23 cellular contexts compared by ENCODE assay signal in the genomic region with DNA sequence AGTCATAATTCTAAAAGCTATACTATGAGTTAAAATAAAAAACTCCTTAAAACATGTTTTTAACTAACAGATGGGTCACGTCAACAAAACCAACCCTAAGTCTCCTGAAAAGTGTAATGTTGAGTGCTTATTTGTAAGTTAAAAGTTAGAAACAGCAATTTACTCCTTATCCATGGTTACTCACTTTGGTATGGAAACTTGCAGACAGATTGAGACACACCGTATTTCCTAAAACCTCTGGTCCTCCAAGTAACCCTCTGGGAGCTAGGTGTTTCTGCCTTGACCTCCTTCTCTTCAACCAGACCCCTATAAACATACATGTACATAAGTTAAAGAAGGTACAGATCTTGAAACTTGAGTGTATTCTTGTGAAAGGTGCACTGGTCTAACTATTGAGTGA. TPM values are rescaled to one million over a fixed set of nuclear protein-coding genes. Genes with fewer than 3 reads are reported as not detected.
DNase-seq lines count a peak whose midpoint lies in the region; ATAC-seq and TF ChIP-seq lines count a peak whose summit lies in the region.
"Had no signal": no experiment of that assay in that cellular context is flagged by ENCODE, and none has a peak within 500 bp of the region (broad histone marks: within the 10 kb centered on the region; RNA-seq: fewer than 3 reads in every experiment).

No MANE protein-coding gene starts in this region.

- peaks cover 53% of the 10 kb centered on the region for H3K27me3 Mint-ChIP-seq in activated naive CD8-positive, alpha-beta T cell treated with anti-CD3 and anti-CD28 coated beads, Interleukin-2, amount 50 U/mL, for 24 hours

- no peaks in the 10 kb centered on the region for H3K79me1 ChIP-seq in mesenchymal stem cell (replicated peaks; ENCODE audit: low read length, poor library complexity, severe bottlenecking)

- H2BK12ac ChIP-seq in mesenchymal stem cell (ENCODE audit: low read length in 2 of 2), result no peak overlapping the region

- no peak overlapping the region for H3K14ac ChIP-seq in mesenchymal stem cell (ENCODE audit: low read length in 2 of 2)

- H3K9me3 Mint-ChIP-seq in activated naive CD8-positive, alpha-beta T cell treated with anti-CD3 and anti-CD28 coated beads, Interleukin-2, amount 50 U/mL, for 24 hours, result no peaks in the 10 kb centered on the region
- H3K9me3 Mint-ChIP-seq: stimulated activated memory B cell treated with anti-CD40 and anti-IgM and Interleukin-4, amounts not matched to agents 10 μg/mL and 1 μg/mL and 100 μg/mL, for 72 hours had no signal

- H3K9me3 ChIP-seq in heart left ventricle (no peaks in the 10 kb centered on the region), mesenchymal stem cell (ENCODE audit: control insufficient read depth, low read length) (no peaks in the 10 kb centered on the region), aorta (ENCODE audit: control insufficient read depth, low read length) (no peaks in the 10 kb centered on the region)
- H3K9me3 ChIP-seq: pancreas, right lobe of liver, testis had no signal

- peaks cover 13% of the 10 kb centered on the region for H3K4me1 Mint-ChIP-seq in activated naive CD8-positive, alpha-beta T cell treated with anti-CD3 and anti-CD28 coated beads, Interleukin-2, amount 50 U/mL, for 24 hours

- no peak overlapping the region for H3K9ac ChIP-seq in mesenchymal stem cell (ENCODE audit: low read length)

- DNase-seq in heart left ventricle (no peak), Right ventricle myocardium inferior (ENCODE audit: missing footprints) (no peak), coronary artery (ENCODE audit: low spot score) (no peak), mesenchymal stem cell (no peak), aorta (no peak), foreskin melanocyte (no peak), GDM1 (lab: John Stamatoyannopoulos, UW) (no peak)
- no peak for DNase-seq in activated naive CD8-positive, alpha-beta T cell treated with anti-CD3 and anti-CD28 coated beads, Interleukin-2, amount 50 U/mL, for 24 hours
- DNase-seq: 8988T; activated naive CD8-positive, alpha-beta T cell treated with anti-CD3 and anti-CD28 coated beads for 36 hours; DMS79; islet precursor cell; mammary epithelial cell; MM.1S; NCI-H146; NCI-H524 treated with DMSO at 0.1 percent for 48 hours; pancreas; right lobe of liver; testis had no signal

- WGBS in heart left ventricle, 4 donors, result 60 to 72% (median 63%) methylated on average over 2 of the region's 2 CpGs
- no CpG with 5 or more reads among the region's 2 CpGs for WGBS in mesenchymal stem cell
- WGBS in aorta, 2 donors, result 15 to 26% methylated on average over 2 of the region's 2 CpGs

- peaks cover 0 to 31% (median 5%) of the 10 kb centered on the region in 12 donors for H3K4me1 ChIP-seq in heart left ventricle
- peaks cover 3% of the 10 kb centered on the region for H3K4me1 ChIP-seq in mesenchymal stem cell (ENCODE audit: control insufficient read depth, insufficient read depth, low read depth, low read length)
- peaks cover 2 to 6% of the 10 kb centered on the region in 2 donors for H3K4me1 ChIP-seq in aorta (ENCODE audit: control insufficient read depth in 1 of 2, insufficient read depth in 2 of 2, low read length in 2 of 2)
- H3K4me1 ChIP-seq: testis had no signal

- H3K4ac ChIP-seq in mesenchymal stem cell (ENCODE audit: low read depth in 1 of 2, low read length in 2 of 2), result no peak overlapping the region

- TF ChIP-seq POLR2A in heart left ventricle (IDR thresholded peaks at IDR 0.05), result no peak

- H3K27ac Mint-ChIP-seq in activated naive CD8-positive, alpha-beta T cell treated with anti-CD3 and anti-CD28 coated beads, Interleukin-2, amount 50 U/mL, for 24 hours, result no peak overlapping the region
- H3K27ac Mint-ChIP-seq: activated naive CD8-positive, alpha-beta T cell treated with anti-CD3 and anti-CD28 coated beads for 36 hours; stimulated activated memory B cell treated with anti-CD40 and anti-IgM and Interleukin-4, amounts not matched to agents 10 μg/mL and 1 μg/mL and 100 μg/mL, for 72 hours had no signal

- H4K8ac ChIP-seq in mesenchymal stem cell (ENCODE audit: low read length), result no peak overlapping the region

- peak overlapping the region in 7 of 12 donors; percentile 15 to 91 (median 89) for H3K27ac ChIP-seq in heart left ventricle
- H3K27ac ChIP-seq in coronary artery, result peak overlapping the region; percentile 79 to 93
- H3K27ac ChIP-seq in mesenchymal stem cell (ENCODE audit: low read length, poor library complexity, severe bottlenecking), result peak overlapping the region; percentile 86
- peak overlapping the region; percentile 26 to 43 for H3K27ac ChIP-seq in aorta (ENCODE audit: low read depth in 1 of 2, low read length in 2 of 2)
- H3K27ac ChIP-seq: pancreas, right lobe of liver, RWPE1, testis had no signal

- no peak overlapping the region for H4K91ac ChIP-seq in mesenchymal stem cell (ENCODE audit: low read length)

- H3K4me3 Mint-ChIP-seq in activated naive CD8-positive, alpha-beta T cell treated with anti-CD3 and anti-CD28 coated beads, Interleukin-2, amount 50 U/mL, for 24 hours, result no peak overlapping the region
- H3K4me3 Mint-ChIP-seq: activated naive CD8-positive, alpha-beta T cell treated with anti-CD3 and anti-CD28 coated beads for 36 hours; stimulated activated memory B cell treated with anti-CD40 and anti-IgM and Interleukin-4, amounts not matched to agents 10 μg/mL and 1 μg/mL and 100 μg/mL, for 72 hours had no signal

- H3K23ac ChIP-seq in mesenchymal stem cell (ENCODE audit: low read length in 2 of 2), result no peak overlapping the region

- H2AK5ac ChIP-seq in mesenchymal stem cell (ENCODE audit: low read length, severe bottlenecking), result no peak overlapping the region

- H3K4me3 ChIP-seq in heart left ventricle (peak overlapping the region in 7 of 12 donors; percentile 1 to 76 (median 64)), coronary artery (peak overlapping the region; percentile 88), mesenchymal stem cell (ENCODE audit: insufficient read depth in 1 of 2, low read depth in 1 of 2, low read length in 2 of 2) (no peak overlapping the region), aorta (ENCODE audit: low read length in 2 of 2) (peak overlapping the region; percentile 51 to 91)
- H3K4me3 ChIP-seq: GM12878, K562, pancreas, right lobe of liver, testis had no signal

- H2BK15ac ChIP-seq in mesenchymal stem cell (ENCODE audit: low read depth, poor library complexity, severe bottlenecking), result no peak overlapping the region

- H3K36me3 ChIP-seq in heart left ventricle, result no peaks in the 10 kb centered on the region
- no peaks in the 10 kb centered on the region for H3K36me3 ChIP-seq in mesenchymal stem cell (ENCODE audit: control insufficient read depth in 1 of 2, insufficient read depth in 2 of 2, low read depth in 1 of 2, low read length in 2 of 2)
- peaks cover 2% of the 10 kb centered on the region in 2 donors for H3K36me3 ChIP-seq in aorta (ENCODE audit: control insufficient read depth in 1 of 2, insufficient read depth in 2 of 2, low read length in 1 of 2)
- H3K36me3 ChIP-seq: pancreas, right lobe of liver had no signal

- no peak overlapping the region for H2AFZ ChIP-seq in mesenchymal stem cell (ENCODE audit: low read depth, low read length)

- no peak for ATAC-seq in heart left ventricle
- ATAC-seq in Right ventricle myocardium inferior, result no peak
- no peak for ATAC-seq in aorta (ENCODE audit: low FRiP score)
- ATAC-seq in activated naive CD8-positive, alpha-beta T cell treated with anti-CD3 and anti-CD28 coated beads, Interleukin-2, amount 50 U/mL, for 24 hours, result no peak
- ATAC-seq: K562; pancreas; right lobe of liver; stimulated activated memory B cell treated with anti-CD40 and anti-IgM and Interleukin-4, amounts not matched to agents 10 μg/mL and 1 μg/mL and 100 μg/mL, for 72 hours had no signal

- H2BK120ac ChIP-seq in mesenchymal stem cell (ENCODE audit: low read depth, low read length), result no peak overlapping the region

- TF ChIP-seq CTCF in heart left ventricle (IDR thresholded peaks at IDR 0.05), result no peak
- no peak for TF ChIP-seq CTCF in coronary artery (IDR thresholded peaks at IDR 0.05)

- intact Hi-C loops in heart left ventricle (cut with DNase I), result loop anchor here in 4 of 10 donors (10.0 kb wide), 2 partner anchors 103 to 113 kb away; no protein-coding TSS in a partner anchor
- intact Hi-C loops in Right ventricle myocardium inferior (cut with DNase I), result no loop called here
- intact Hi-C loops in aorta (cut with DNase I), result loop anchor here (5.0 to 10.0 kb wide), 4 partner anchors 46 to 617 kb away; no protein-coding TSS in a partner anchor

- no peak overlapping the region for H3K18ac ChIP-seq in mesenchymal stem cell (ENCODE audit: low read depth in 1 of 2, low read length in 2 of 2)

- H3K27me3 ChIP-seq in heart left ventricle (peaks cover 0 to 20% (median 0%) of the 10 kb centered on the region in 9 donors), mesenchymal stem cell (ENCODE audit: control insufficient read depth in 1 of 2, insufficient read depth in 1 of 2, low read length in 2 of 2) (no peaks in the 10 kb centered on the region), aorta (ENCODE audit: control insufficient read depth in 1 of 2, insufficient read depth in 2 of 2, low read length in 1 of 2) (no peaks in the 10 kb centered on the region)
- H3K27me3 ChIP-seq: testis had no signal

- no peaks in the 10 kb centered on the region for H3K36me3 Mint-ChIP-seq in activated naive CD8-positive, alpha-beta T cell treated with anti-CD3 and anti-CD28 coated beads, Interleukin-2, amount 50 U/mL, for 24 hours (ENCODE audit: low read depth)
- H3K36me3 Mint-ChIP-seq: activated naive CD8-positive, alpha-beta T cell treated with anti-CD3 and anti-CD28 coated beads for 36 hours; stimulated activated memory B cell treated with anti-CD40 and anti-IgM and Interleukin-4, amounts not matched to agents 10 μg/mL and 1 μg/mL and 100 μg/mL, for 72 hours had no signal

- H2BK5ac ChIP-seq in mesenchymal stem cell (ENCODE audit: low read depth, low read length, poor library complexity, severe bottlenecking), result no peak overlapping the region

- H3K4me2 ChIP-seq in mesenchymal stem cell (ENCODE audit: low read length, poor library complexity, severe bottlenecking), result peak overlapping the region; percentile 64

RNA-seq across cellular contexts. Expression of a gene that starts 3.1 kb away (rescaled TPM):
- total RNA-seq in heart left ventricle, result 10 to 100 TPM; 12.5 to 39.2 (median 22.7) TPM
- 1 to 10 TPM; 4.9 to 7.3 TPM for polyA plus RNA-seq in heart left ventricle
- 14.1 TPM for total RNA-seq in Right ventricle myocardium inferior
- 115 TPM for polyA plus RNA-seq in mesenchymal stem cell (2013, experiment 1 of 2)
- polyA plus RNA-seq in mesenchymal stem cell (2013, experiment 2 of 2), result 112 TPM
- 100 to 1,000 TPM; 264 to 514 TPM for total RNA-seq in aorta
- 100 to 1,000 TPM; 208 to 277 TPM for polyA plus RNA-seq in aorta
- total RNA-seq: activated naive CD8-positive, alpha-beta T cell treated with anti-CD3 and anti-CD28 coated beads for 36 hours had no signal
- polyA plus RNA-seq: K562 had no signal

Comparison
In these comparisons a context has a peak if more than half of its experiments do, and no peak if none do; other contexts are left out.
1. H3K27ac ChIP-seq: peak in every context shown above with its lines; median percentile 89 in heart left ventricle; 86 in coronary artery; 86 in mesenchymal stem cell; 34 in aorta.
2. H3K4me3 ChIP-seq: peak in heart left ventricle (7 of 12), coronary artery (single experiment) and aorta (2 of 2); none in mesenchymal stem cell (0 of 2).
3. RNA of a gene that starts 3.1 kb away (total RNA-seq): 264 to 514 TPM in aorta; 12.5 to 39.2 TPM in heart left ventricle and 14.1 TPM in Right ventricle myocardium inferior (single experiment); every median in the first group is over 4 times any median in the second.